8 cellular contexts compared by ENCODE assay signal in genomic region chr12:77010637-77011548, GRCh38. TPM values are rescaled to one million over a fixed set of nuclear protein-coding genes. Genes with fewer than 3 reads are reported as not detected.
DNase-seq lines count a peak whose midpoint lies in the region; TF ChIP-seq lines count a peak whose summit lies in the region.

No MANE protein-coding gene starts in this region.

- WGBS in suprapubic skin = 6% methylated on average over 9 of the region's 9 CpGs

- no peak overlapping the region for H3K27ac ChIP-seq in suprapubic skin

- no peak for TF ChIP-seq EP300 in suprapubic skin (IDR thresholded peaks at IDR 0.05)

- no peak for TF ChIP-seq POLR2A in suprapubic skin (IDR thresholded peaks at IDR 0.05)

- H3K9me3 ChIP-seq in suprapubic skin = no peaks in the 10 kb centered on the region

- peak; percentile 40 to 95 for TF ChIP-seq CTCF in suprapubic skin (IDR thresholded peaks at IDR 0.05)

- no peaks in the 10 kb centered on the region for H3K4me1 ChIP-seq in suprapubic skin

- H3K4me3 ChIP-seq in H7 (ENCODE audit: insufficient read depth, low read depth, low read length) = no peak overlapping the region
- no peak overlapping the region for H3K4me3 ChIP-seq in suprapubic skin

- peak; percentile 84 for DNase-seq in GM03348 (ENCODE audit: low spot score)
- peak; percentile 78 for DNase-seq in H7
- DNase-seq in LoVo (ENCODE audit: low spot score) = peak; percentile 83
- peak; percentile 78 for DNase-seq in RKO (ENCODE audit: low spot score)
- peak; percentile 23 to 29 for DNase-seq in activated T-helper 1 cell treated with anti-CD3 and anti-CD28 coated beads, Interleukin-2, amount 50 U/mL, for 16 hours (ENCODE audit: low read depth in 1 of 2, low spot score in 1 of 2)
- peak; percentile 65 for DNase-seq in fibroblast of the conjunctiva (ENCODE audit: low read depth)
- peak; percentile 76 for DNase-seq in occipital lobe (lab: John Stamatoyannopoulos, UW)
- peak; percentile 69 to 87 for DNase-seq in suprapubic skin (ENCODE audit: low spot score in 2 of 2)

- H3K27me3 ChIP-seq in H7 (ENCODE audit: control insufficient read depth, insufficient read depth, low read length) (no peaks in the 10 kb centered on the region), suprapubic skin (no peaks in the 10 kb centered on the region)

- no peaks in the 10 kb centered on the region for H3K36me3 ChIP-seq in H7 (replicated peaks; ENCODE audit: control insufficient read depth, insufficient read depth, low read length)
- H3K36me3 ChIP-seq in suprapubic skin = no peaks in the 10 kb centered on the region

RNA-seq across cellular contexts. Expression of gene E2F7, which starts 54.5 kb away (rescaled TPM):
- 8.7 and 12.0 TPM in 2 replicates for total RNA-seq in H7 (2014; rRNA removed; shearing (Covaris generic))
- total RNA-seq in occipital lobe (1.4 TPM), suprapubic skin (1 to 10 TPM in 3 of 4 donors, under 1 TPM in 1; 0.83 to 5.2 (median 1.9) TPM)

Comparison
In these comparisons a context has a peak if more than half of its experiments do, and no peak if none do; other contexts are left out.
1. DNase-seq: peak in every context shown above with its lines; median percentile 84 in GM03348; 83 in LoVo; 78 in H7; 78 in RKO; 78 in suprapubic skin; 76 in occipital lobe; 65 in fibroblast of the conjunctiva; 26 in activated T-helper 1 cell treated with anti-CD3 and anti-CD28 coated beads, Interleukin-2, amount 50 U/mL, for 16 hours.